ENCODE assay signal across 22 cellular contexts in genomic region chr1:36137226-36137625, GRCh38. TPM values are rescaled to one million over a fixed set of nuclear protein-coding genes. Genes with fewer than 3 reads are reported as not detected.
DNase-seq lines count a peak whose midpoint lies in the region; ATAC-seq and TF ChIP-seq lines count a peak whose summit lies in the region.
"Had no signal": no experiment of that assay in that cellular context is flagged by ENCODE, and none has a peak within 500 bp of the region (broad histone marks: within the 10 kb centered on the region; RNA-seq: fewer than 3 reads in every experiment).

No MANE protein-coding gene starts in this region.

- WGBS in sigmoid colon, 2 donors, result 78% methylated on average over 5 of the region's 5 CpGs

- H3K27ac ChIP-seq in right atrium auricular region, result peak overlapping the region; percentile 61 to 83
- H3K27ac ChIP-seq in epithelial cell of prostate, result peak overlapping the region; percentile 98
- peak overlapping the region; percentile 65 to 82 (median 78) for H3K27ac ChIP-seq in sigmoid colon
- peak overlapping the region; percentile 82 for H3K27ac ChIP-seq in vagina
- H3K27ac ChIP-seq: cardiac muscle cell had no signal

- DNase-seq in right atrium auricular region (ENCODE audit: low spot score), result no peak
- DNase-seq in left ventricle myocardium superior, result no peak
- no peak for DNase-seq in epithelial cell of prostate (ENCODE audit: low read depth, low spot score)
- DNase-seq in sigmoid colon, result no peak
- DNase-seq in vagina (ENCODE audit: extremely low spot score in 2 of 2), result no peak
- no peak for DNase-seq in GM13976 (ENCODE audit: low spot score)
- DNase-seq in NCI-H1436 treated with DMSO at 0.1 percent for 48 hours (lab: John Stamatoyannopoulos, UW), result no peak
- DNase-seq: activated CD4-positive, alpha-beta T cell treated with anti-CD3 and anti-CD28 coated beads, Interleukin-2, amount 50 U/mL, for 48 hours; activated naive CD8-positive, alpha-beta T cell treated with anti-CD3 and anti-CD28 coated beads for 36 hours; activated T-cell treated with anti-CD3 and anti-CD28 coated beads, Interleukin-2, amount 50 U/mL, for 4 hours; CD4-positive, CD25-positive, alpha-beta regulatory T cell; DND-41; effector memory CD4-positive, alpha-beta T cell; lower lobe of right lung; natural killer cell; NCI-H82; stimulated activated CD4-positive, alpha-beta T cell treated with anti-CD3 and anti-CD28 coated beads, Interleukin-15, amount 100 ng/mL, for 24 hours; stimulated activated naive B cell treated with anti-CD40 and anti-IgM and Interleukin-4, amounts not matched to agents 10 μg/mL and 1 μg/mL and 100 μg/mL, for 72 hours; T-cell had no signal

- H3K36me3 ChIP-seq in right atrium auricular region, result peaks cover 29% of the 10 kb centered on the region
- peaks cover 7 to 35% (median 16%) of the 10 kb centered on the region in 4 donors for H3K36me3 ChIP-seq in sigmoid colon
- H3K36me3 ChIP-seq in vagina, result peaks cover 0 to 24% of the 10 kb centered on the region in 2 donors

- peaks cover 0 to 55% of the 10 kb centered on the region in 2 donors for H3K4me1 ChIP-seq in right atrium auricular region
- peaks cover 0 to 73% (median 56%) of the 10 kb centered on the region in 4 donors for H3K4me1 ChIP-seq in sigmoid colon
- H3K4me1 ChIP-seq in vagina, result peaks cover 63% of the 10 kb centered on the region

- no peak for TF ChIP-seq EP300 in sigmoid colon (IDR thresholded peaks at IDR 0.05)

- no peak for ATAC-seq in left ventricle myocardium superior
- no peak for ATAC-seq in GM19324 (IDR thresholded peaks at IDR 0.05; ENCODE audit: low FRiP score, unreplicated experiment)
- ATAC-seq: activated T-cell treated with anti-CD3 and anti-CD28 coated beads, Interleukin-2, amount 50 U/mL, for 4 hours; natural killer cell; stimulated activated naive B cell treated with anti-CD40 and anti-IgM and Interleukin-4, amounts not matched to agents 10 μg/mL and 1 μg/mL and 100 μg/mL, for 72 hours; T-cell had no signal

- H3K4me3 ChIP-seq in right atrium auricular region (no peak overlapping the region), sigmoid colon (no peak overlapping the region), vagina (no peak overlapping the region)
- H3K4me3 ChIP-seq: cardiac muscle cell, lower lobe of right lung had no signal

- H3K27me3 ChIP-seq in right atrium auricular region, result no peaks in the 10 kb centered on the region
- no peaks in the 10 kb centered on the region for H3K27me3 ChIP-seq in sigmoid colon
- no peaks in the 10 kb centered on the region for H3K27me3 ChIP-seq in vagina
- H3K27me3 ChIP-seq: cardiac muscle cell had no signal

- no peaks in the 10 kb centered on the region for H3K9me3 ChIP-seq in right atrium auricular region
- no peaks in the 10 kb centered on the region for H3K9me3 ChIP-seq in sigmoid colon
- H3K9me3 ChIP-seq in vagina, result no peaks in the 10 kb centered on the region
- H3K9me3 ChIP-seq: lower lobe of right lung had no signal

- TF ChIP-seq POLR2A in sigmoid colon (IDR thresholded peaks at IDR 0.05) (no peak), vagina (IDR thresholded peaks at IDR 0.05) (no peak)

- in situ Hi-C loops in GM13976 (cut with MboI; ENCODE audit: low sequenced_read_pairs, unreplicated experiment), result no loop called here

- TF ChIP-seq CTCF in right atrium auricular region (IDR thresholded peaks at IDR 0.05), result no peak
- TF ChIP-seq CTCF in sigmoid colon (IDR thresholded peaks at IDR 0.05), result no peak
- TF ChIP-seq CTCF in vagina (IDR thresholded peaks at IDR 0.05), result no peak
- TF ChIP-seq CTCF in GM13976 (IDR thresholded peaks at IDR 0.05; ENCODE audit: borderline replicate concordance, control extremely low read depth, extremely low read depth, insufficient read depth, missing control alignments), result no peak

- intact Hi-C loops in left ventricle myocardium superior (cut with micrococcal nuclease), result no loop called here
- intact Hi-C loops in sigmoid colon (cut with DNase I), result no loop called here
- intact Hi-C loops in vagina (cut with DNase I), result no loop called here

RNA-seq across cellular contexts. Expression of gene TRAPPC3, which starts 12.1 kb away (rescaled TPM):
- total RNA-seq in right atrium auricular region, result 10 to 100 TPM; 62.0 to 81.6 TPM
- 57.8 TPM for total RNA-seq in left ventricle myocardium superior
- total RNA-seq in sigmoid colon, result 100 to 1,000 TPM; 108 to 177 (median 129) TPM
- polyA plus RNA-seq in sigmoid colon, result 100 to 1,000 TPM in 1 of 3 donors, 10 to 100 TPM in 2; 75.1 to 102 (median 80.9) TPM
- 52.1 TPM for total RNA-seq in vagina

RNA-seq across cellular contexts. Expression of gene COL8A2, which starts 12.2 kb away (rescaled TPM):
- total RNA-seq in right atrium auricular region, result 1 to 10 TPM; 3.5 to 4.5 TPM
- 0.67 TPM for total RNA-seq in left ventricle myocardium superior
- 10 to 100 TPM in 1 of 4 donors, 1 to 10 TPM in 3; 1.8 to 13.0 (median 4.3) TPM for total RNA-seq in sigmoid colon
- polyA plus RNA-seq in sigmoid colon, result 1 to 10 TPM in 2 of 3 donors, under 1 TPM in 1; 0.60 to 3.2 (median 2.4) TPM
- total RNA-seq in vagina, result 6.4 TPM
- total RNA-seq: CD4-positive, CD25-positive, alpha-beta regulatory T cell had no signal

RNA-seq across cellular contexts. Expression of gene MAP7D1, which starts 18.7 kb away (rescaled TPM):
- 100 to 1,000 TPM; 353 to 356 TPM for total RNA-seq in right atrium auricular region
- 385 TPM for total RNA-seq in left ventricle myocardium superior
- total RNA-seq in sigmoid colon, result 100 to 1,000 TPM; 104 to 226 (median 129) TPM
- 10 to 100 TPM; 31.8 to 60.9 (median 57.1) TPM for polyA plus RNA-seq in sigmoid colon
- total RNA-seq in vagina, result 93.8 TPM

RNA-seq across cellular contexts. Expression of gene ADPRS, which starts 48.5 kb away (rescaled TPM):
- 10 to 100 TPM; 24.3 to 25.6 TPM for total RNA-seq in right atrium auricular region
- 16.9 TPM for total RNA-seq in left ventricle myocardium superior
- 10 to 100 TPM; 24.3 to 49.6 (median 37.0) TPM for total RNA-seq in sigmoid colon
- polyA plus RNA-seq in sigmoid colon, result 10 to 100 TPM; 21.6 to 30.0 (median 29.6) TPM
- 32.2 TPM for total RNA-seq in vagina

RNA-seq across cellular contexts. Expression of gene TEKT2, which starts 53.3 kb away (rescaled TPM):
- total RNA-seq in right atrium auricular region (under 1 TPM in 1 of 2 donors, not detected in 1; 0.41 TPM), left ventricle myocardium superior (not detected), sigmoid colon (under 1 TPM in 1 of 4 donors, not detected in 3; 0.33 TPM), vagina (not detected)
- polyA plus RNA-seq in sigmoid colon, result under 1 TPM in 1 of 3 donors, not detected in 2; 0.19 TPM
- total RNA-seq: posterior vena cava had no signal
- polyA plus RNA-seq: CD4-positive, CD25-positive, alpha-beta regulatory T cell had no signal
